8 cellular contexts compared by ENCODE assay signal in the genomic region with DNA sequence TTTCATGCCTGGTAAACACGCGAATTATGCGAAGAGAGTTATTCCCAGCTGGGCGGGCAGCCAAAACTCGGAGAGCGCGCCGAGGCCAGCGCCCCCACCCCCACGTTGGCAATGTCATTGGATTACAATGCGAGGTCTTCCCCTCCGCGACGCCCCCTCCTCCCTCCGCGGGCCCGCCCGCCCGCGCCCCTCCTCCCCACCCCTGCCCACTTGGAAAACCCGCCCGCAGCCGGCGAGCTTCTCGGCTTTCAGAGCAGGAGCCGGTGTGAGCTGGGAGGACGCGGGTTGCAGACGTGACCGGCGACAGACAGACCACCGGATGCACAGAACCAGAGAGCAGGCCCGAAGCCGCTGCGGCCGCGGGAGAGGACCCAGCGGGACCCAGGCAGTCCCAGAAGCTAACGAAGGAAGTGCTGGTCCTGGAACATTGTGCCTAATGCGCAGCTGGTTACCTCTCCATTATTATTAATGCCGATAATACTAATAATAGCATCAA. TPM values are rescaled to one million over a fixed set of nuclear protein-coding genes. Genes with fewer than 3 reads are reported as not detected.
DNase-seq lines count a peak whose midpoint lies in the region; ATAC-seq and TF ChIP-seq lines count a peak whose summit lies in the region.

No MANE protein-coding gene starts in this region.

- H3K4me3 ChIP-seq in breast epithelium (peak overlapping the region; percentile 13 to 62 (median 61)), WI38 (ENCODE audit: low read depth, low read length) (peak overlapping the region; percentile 59), iPS-20b (ENCODE audit: low read length) (peak overlapping the region; percentile 73; the same call in 1 of the 2 replicates), tibial nerve (peak overlapping the region; percentile 16 to 68 (median 24))

- no TSS peak for BruUV-seq in MCF 10A (replicated peaks; lab: Mats Ljungman, UMichigan)

- TF ChIP-seq CTCF in breast epithelium (IDR thresholded peaks at IDR 0.05) (no peak), MCF 10A (IDR thresholded peaks at IDR 0.05; ENCODE audit: unreplicated experiment) (no peak), WI38 (IDR thresholded peaks at IDR 0.05; ENCODE audit: low read depth, low read length) (no peak), tibial nerve (IDR thresholded peaks at IDR 0.05) (no peak)

- TF ChIP-seq EP300 in tibial nerve (IDR thresholded peaks at IDR 0.05), result no peak

- H3K27me3 ChIP-seq in breast epithelium (peaks cover 0 to 55% of the 10 kb centered on the region in 2 donors), iPS-20b (ENCODE audit: insufficient read depth, low read length) (peaks cover 71% of the 10 kb centered on the region), tibial nerve (peaks cover 0 to 57% of the 10 kb centered on the region in 2 donors)

- 1 to 3% methylated on average over 27 to 41 of the region's 41 CpGs for WGBS in tibial nerve, 2 donors

- no peaks in the 10 kb centered on the region for H3K4me1 Mint-ChIP-seq in MCF 10A (ENCODE audit: insufficient read depth, unreplicated experiment)

- H3K9me3 Mint-ChIP-seq in MCF 10A (ENCODE audit: unreplicated experiment), result no peaks in the 10 kb centered on the region

- DNase-seq in breast epithelium (ENCODE audit: low spot score in 2 of 2) (no peak), MCF 10A (ENCODE audit: unreplicated experiment) (no peak), tibial nerve (ENCODE audit: low spot score in 2 of 2) (no peak), 8988T (no peak), UCSD-AML1 (lab: John Stamatoyannopoulos, UW; ENCODE audit: unreplicated experiment) (no peak)

- no peak overlapping the region for H3K9ac ChIP-seq in iPS-20b (ENCODE audit: low read depth, low read length)

- no peak overlapping the region for H3K4me3 Mint-ChIP-seq in MCF 10A (ENCODE audit: unreplicated experiment)

- POLR2A ChIA-PET in MCF 10A (lab: Yijun Ruan, JAX), result no interaction called here

- TF ChIP-seq POLR2A in breast epithelium (IDR thresholded peaks at IDR 0.05), result no peak
- TF ChIP-seq POLR2A in tibial nerve (IDR thresholded peaks at IDR 0.05), result no peak

- no peaks in the 10 kb centered on the region for H3K27me3 Mint-ChIP-seq in MCF 10A (ENCODE audit: insufficient read depth, unreplicated experiment)

- H3K9me3 ChIP-seq in breast epithelium (no peaks in the 10 kb centered on the region), iPS-20b (ENCODE audit: insufficient read depth, low read depth, low read length) (no peaks in the 10 kb centered on the region), tibial nerve (no peaks in the 10 kb centered on the region)

- H3K36me3 ChIP-seq in breast epithelium (no peaks in the 10 kb centered on the region), iPS-20b (ENCODE audit: insufficient read depth, low read depth, low read length) (no peaks in the 10 kb centered on the region), tibial nerve (no peaks in the 10 kb centered on the region)

- ATAC-seq in GM18511 (IDR thresholded peaks at IDR 0.05; ENCODE audit: unreplicated experiment), result no peak

- no peak overlapping the region for H3K27ac Mint-ChIP-seq in MCF 10A (ENCODE audit: low read depth, unreplicated experiment)

- H3K27ac ChIP-seq in breast epithelium (no peak overlapping the region), iPS-20b (ENCODE audit: low read length) (no peak overlapping the region), tibial nerve (no peak overlapping the region)

- no peaks in the 10 kb centered on the region for H3K36me3 Mint-ChIP-seq in MCF 10A (ENCODE audit: insufficient read depth, unreplicated experiment)

- intact Hi-C loops in breast epithelium (cut with DNase I; ENCODE audit: low total_unique reads), result no loop called here
- intact Hi-C loops in MCF 10A (cut with micrococcal nuclease), result loop anchor here (10.0 kb wide), 1 partner anchor 347 kb away; no protein-coding TSS in a partner anchor

- peaks cover 11% of the 10 kb centered on the region in 2 donors for H3K4me1 ChIP-seq in breast epithelium
- H3K4me1 ChIP-seq in iPS-20b (ENCODE audit: insufficient read depth, low read length), result no peaks in the 10 kb centered on the region
- peaks cover 0 to 53% (median 35%) of the 10 kb centered on the region in 4 donors for H3K4me1 ChIP-seq in tibial nerve

- CTCF ChIA-PET in MCF 10A (lab: Yijun Ruan, JAX), result interaction anchor here (0.9 to 12.8 kb wide), 3 partner anchors 39 to 183 kb away, joined by 4 to 275 read pairs (median 5); no protein-coding TSS in a partner anchor

RNA-seq across cellular contexts. Expression of a gene that starts 4.0 kb away (rescaled TPM):
- total RNA-seq in breast epithelium (1 to 10 TPM in 1 of 3 donors, under 1 TPM in 2; 0.48 to 1.6 (median 0.88) TPM), MCF 10A (2022) (1.1 and 1.7 TPM in 2 replicates), tibial nerve (10 to 100 TPM; 11.4 to 42.8 (median 14.1) TPM)
